Comparison of ENCODE assay signal across 24 cellular contexts in the genomic region with DNA sequence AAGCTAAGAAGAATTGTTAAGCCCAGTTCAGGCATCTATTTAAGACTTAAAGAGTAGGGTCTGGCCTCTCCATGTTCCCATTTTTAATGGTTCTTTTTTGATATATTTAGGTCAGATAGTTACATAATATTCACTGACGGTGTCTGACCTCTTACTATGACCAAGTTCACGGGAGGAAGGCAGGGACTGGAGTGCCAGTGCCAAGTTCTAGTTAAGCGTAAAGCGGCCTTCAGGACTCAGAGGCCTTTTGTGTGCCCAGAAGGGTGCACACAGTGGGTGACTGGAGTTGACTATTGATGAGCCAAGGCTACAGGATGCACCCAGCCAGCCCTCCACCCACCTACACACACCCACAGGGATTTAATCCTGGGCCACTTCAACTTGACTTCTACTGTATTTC.
"Had no signal": no experiment of that assay in that cellular context is flagged by ENCODE, and none has a peak within 500 bp of the region (broad histone marks: within the 10 kb centered on the region; RNA-seq: fewer than 3 reads in every experiment).

No MANE protein-coding gene starts in this region.

- H3K27ac Mint-ChIP-seq: immature natural killer cell had no signal

- H3K27me3 ChIP-seq: esophagus muscularis mucosa, foreskin keratinocyte, gastroesophageal sphincter, hepatocyte, left lung had no signal

- H2AFZ ChIP-seq: hepatocyte had no signal

- H3K79me2 ChIP-seq: hepatocyte had no signal

- H3K36me3 Mint-ChIP-seq: immature natural killer cell had no signal

- H3K9me3 ChIP-seq: esophagus muscularis mucosa, gastroesophageal sphincter, heart left ventricle, left lung, lower lobe of right lung had no signal

- H3K4me2 ChIP-seq: hepatocyte had no signal

- H3K4me1 Mint-ChIP-seq: immature natural killer cell had no signal

- FAIRE-seq: colon, endothelial cell of umbilical vein, frontal cortex, kidney had no signal

- H3K4me1 ChIP-seq: foreskin keratinocyte, heart left ventricle, left lung, lower lobe of right lung had no signal

- H3K4me3 Mint-ChIP-seq: immature natural killer cell had no signal

- H3K36me3 ChIP-seq: esophagus muscularis mucosa, gastroesophageal sphincter, heart left ventricle, left lung, lower lobe of right lung had no signal

- DNase-seq: dermis blood vessel endothelial cell; dorsolateral prefrontal cortex; effector CD4-positive, alpha-beta T cell; effector memory CD4-positive, alpha-beta T cell; foreskin keratinocyte; heart left ventricle; hypothalamus; immature natural killer cell; islet precursor cell; kidney; kidney glomerular epithelial cell; left colon; left lung; left ventricle myocardium superior; lower lobe of right lung; mesendoderm; midbrain had no signal

- H3K27ac ChIP-seq: coronary artery, dorsolateral prefrontal cortex, esophagus muscularis mucosa, foreskin keratinocyte, gastroesophageal sphincter, heart left ventricle, hepatocyte, left lung, lower lobe of right lung had no signal

- H3K4me3 ChIP-seq: coronary artery, dorsolateral prefrontal cortex, esophagus muscularis mucosa, gastroesophageal sphincter, heart left ventricle, hepatocyte, left lung, lower lobe of right lung had no signal

- ATAC-seq: foreskin keratinocyte, gastroesophageal sphincter, heart left ventricle, left colon, left lung, left ventricle myocardium superior, lower lobe of right lung had no signal
